ENCODE assay signal across 25 cellular contexts in the genomic region with DNA sequence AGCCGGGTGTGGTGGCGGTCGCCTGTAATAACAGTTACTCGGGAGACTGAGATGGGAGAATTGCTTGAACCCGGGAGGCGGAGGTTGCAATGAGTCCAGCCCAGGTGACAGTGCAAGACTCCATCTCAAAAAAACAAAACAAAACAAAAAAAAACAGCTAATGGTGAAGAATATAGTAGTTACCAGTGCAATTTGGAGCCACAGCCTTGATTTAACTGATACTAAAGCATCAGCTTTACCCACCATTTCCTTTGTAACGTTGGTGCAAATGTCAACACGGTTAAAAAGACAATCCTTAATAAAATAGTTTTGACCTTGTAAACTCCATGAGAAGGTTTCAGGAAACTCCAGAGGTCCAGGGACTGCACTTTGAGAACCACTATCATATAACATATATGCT. TPM values are rescaled to one million over a fixed set of nuclear protein-coding genes. Genes with fewer than 3 reads are reported as not detected.
DNase-seq lines count a peak whose midpoint lies in the region; ATAC-seq and TF ChIP-seq lines count a peak whose summit lies in the region.
"Had no signal": no experiment of that assay in that cellular context is flagged by ENCODE, and none has a peak within 500 bp of the region (broad histone marks: within the 10 kb centered on the region; RNA-seq: fewer than 3 reads in every experiment).

No MANE protein-coding gene starts in this region.

- CTCF ChIA-PET in CD4-positive, alpha-beta memory T cell (lab: Charles Lee; ENCODE audit: partially characterized antibody) = interaction anchor here (0.8 to 1.6 kb wide), 4 partner anchors 27 to 116 kb away, joined by 4 to 6 read pairs (median 4); no protein-coding TSS in a partner anchor
- CTCF ChIA-PET in activated CD8-positive, alpha-beta T cell treated with anti-CD3 and anti-CD28 coated beads for 36 hours (lab: Charles Lee) = interaction anchor here (1.4 to 1.6 kb wide), 3 partner anchors 9 to 31 kb away, joined by 3 to 8 read pairs (median 4); no protein-coding TSS in a partner anchor

- peak overlapping the region; percentile 67 for H3K27ac Mint-ChIP-seq in activated CD4-positive, alpha-beta T cell treated with anti-CD3 and anti-CD28 coated beads, Interleukin-2, amount 10 ng/mL, durations not matched to agents 24 days and 14 days
- peak overlapping the region; percentile 57 to 98 (median 83) for H3K27ac Mint-ChIP-seq in CD4-positive, alpha-beta memory T cell
- peak overlapping the region; percentile 80 for H3K27ac Mint-ChIP-seq in activated CD8-positive, alpha-beta T cell treated with anti-CD3 and anti-CD28 coated beads for 36 hours
- H3K27ac Mint-ChIP-seq in naive B cell = peak overlapping the region in 5 of 6 donors; percentile 78 to 98 (median 91)
- H3K27ac Mint-ChIP-seq: activated naive CD8-positive, alpha-beta T cell treated with anti-CD3 and anti-CD28 coated beads, Interleukin-2, amount 10 ng/mL, durations not matched to agents 7 days and 5 days; H9; type B pancreatic cell had no signal

- no peak overlapping the region for H3K4me3 Mint-ChIP-seq in activated CD4-positive, alpha-beta T cell treated with anti-CD3 and anti-CD28 coated beads, Interleukin-2, amount 10 ng/mL, durations not matched to agents 24 days and 14 days
- peak overlapping the region in 7 of 8 donors; percentile 0 to 43 (median 21) for H3K4me3 Mint-ChIP-seq in CD4-positive, alpha-beta memory T cell
- H3K4me3 Mint-ChIP-seq in activated CD8-positive, alpha-beta T cell treated with anti-CD3 and anti-CD28 coated beads for 36 hours = no peak overlapping the region
- H3K4me3 Mint-ChIP-seq in naive B cell = no peak overlapping the region
- H3K4me3 Mint-ChIP-seq: activated naive CD8-positive, alpha-beta T cell treated with anti-CD3 and anti-CD28 coated beads, Interleukin-2, amount 10 ng/mL, durations not matched to agents 7 days and 5 days; H9; type B pancreatic cell had no signal

- H3K4me3 ChIP-seq in CD4-positive, alpha-beta memory T cell (ENCODE audit: low read length in 2 of 2) = no peak overlapping the region
- H3K4me3 ChIP-seq: dorsolateral prefrontal cortex, lower lobe of right lung, mucosa of descending colon had no signal

- H3K36me3 Mint-ChIP-seq in activated CD4-positive, alpha-beta T cell treated with anti-CD3 and anti-CD28 coated beads, Interleukin-2, amount 10 ng/mL, durations not matched to agents 24 days and 14 days (ENCODE audit: low read depth) = peaks cover 41% of the 10 kb centered on the region
- H3K36me3 Mint-ChIP-seq in CD4-positive, alpha-beta memory T cell = peaks cover 13 to 52% of the 10 kb centered on the region in 2 donors
- H3K36me3 Mint-ChIP-seq in activated CD8-positive, alpha-beta T cell treated with anti-CD3 and anti-CD28 coated beads for 36 hours (ENCODE audit: low read depth) = peaks cover 64% of the 10 kb centered on the region
- H3K36me3 Mint-ChIP-seq in naive B cell = no peaks in the 10 kb centered on the region
- H3K36me3 Mint-ChIP-seq: type B pancreatic cell had no signal

- intact Hi-C loops in activated CD4-positive, alpha-beta T cell treated with anti-CD3 and anti-CD28 coated beads, Interleukin-2, amount 10 ng/mL, durations not matched to agents 24 days and 14 days (cut with micrococcal nuclease) = no loop called here
- intact Hi-C loops in CD4-positive, alpha-beta memory T cell (cut with micrococcal nuclease) = no loop called here
- intact Hi-C loops in activated CD8-positive, alpha-beta T cell treated with anti-CD3 and anti-CD28 coated beads for 36 hours (cut with micrococcal nuclease) = no loop called here

- H3K36me3 ChIP-seq in CD4-positive, alpha-beta memory T cell (ENCODE audit: insufficient read depth, low read length) = no peaks in the 10 kb centered on the region
- H3K36me3 ChIP-seq: lower lobe of right lung had no signal

- DNase-seq in activated CD4-positive, alpha-beta T cell treated with anti-CD3 and anti-CD28 coated beads, Interleukin-2, amount 10 ng/mL, durations not matched to agents 24 days and 14 days = no peak
- DNase-seq in activated CD4-positive, alpha-beta T cell treated with anti-CD3 and anti-CD28 coated beads, Interleukin-2, amount 50 U/mL, for 1 hour = no peak
- DNase-seq in CD4-positive, alpha-beta memory T cell = no peak
- no peak for DNase-seq in activated CD8-positive, alpha-beta T cell treated with anti-CD3 and anti-CD28 coated beads for 36 hours
- DNase-seq in naive B cell = no peak
- no peak for DNase-seq in GDM1 (lab: John Stamatoyannopoulos, UW)
- no peak for DNase-seq in NCI-H526 (lab: John Stamatoyannopoulos, UW)
- DNase-seq: activated CD4-positive, alpha-beta T cell treated with anti-CD3 and anti-CD28 coated beads for 1 hour; activated naive CD8-positive, alpha-beta T cell treated with anti-CD3 and anti-CD28 coated beads, Interleukin-2, amount 10 ng/mL, durations not matched to agents 7 days and 5 days; AML-193; Caco-2; DMS79; dorsolateral prefrontal cortex; H9; kidney glomerular epithelial cell; lower lobe of right lung; mucosa of descending colon; NCI-H146; NCI-H510A; SHP77 treated with DMSO at 0.1 percent for 48 hours; stimulated activated CD4-positive, alpha-beta T cell treated with anti-CD3 and anti-CD28 coated beads, Interleukin-15, amount 100 ng/mL, for 24 hours; SW 1271 had no signal

- H3K4me1 ChIP-seq in CD4-positive, alpha-beta memory T cell (ENCODE audit: insufficient read depth, low read length) = peaks cover 92% of the 10 kb centered on the region
- H3K4me1 ChIP-seq: Caco-2 had no signal

- H3K27me3 Mint-ChIP-seq in activated CD4-positive, alpha-beta T cell treated with anti-CD3 and anti-CD28 coated beads, Interleukin-2, amount 10 ng/mL, durations not matched to agents 24 days and 14 days = no peaks in the 10 kb centered on the region
- no peaks in the 10 kb centered on the region for H3K27me3 Mint-ChIP-seq in CD4-positive, alpha-beta memory T cell
- no peaks in the 10 kb centered on the region for H3K27me3 Mint-ChIP-seq in activated CD8-positive, alpha-beta T cell treated with anti-CD3 and anti-CD28 coated beads for 36 hours
- no peaks in the 10 kb centered on the region for H3K27me3 Mint-ChIP-seq in naive B cell
- H3K27me3 Mint-ChIP-seq: activated naive CD8-positive, alpha-beta T cell treated with anti-CD3 and anti-CD28 coated beads, Interleukin-2, amount 10 ng/mL, durations not matched to agents 7 days and 5 days; type B pancreatic cell had no signal

- no peak for ATAC-seq in activated CD8-positive, alpha-beta T cell treated with anti-CD3 and anti-CD28 coated beads for 36 hours
- ATAC-seq in naive B cell (ENCODE audit: low read depth in 2 of 2) (no peak), GM21390 (IDR thresholded peaks at IDR 0.05; ENCODE audit: unreplicated experiment) (no peak)
- ATAC-seq: lower lobe of right lung, mucosa of descending colon had no signal

- H3K9me3 ChIP-seq in CD4-positive, alpha-beta memory T cell (ENCODE audit: control insufficient read depth in 1 of 2, low read length in 2 of 2) = no peaks in the 10 kb centered on the region
- H3K9me3 ChIP-seq: Caco-2, lower lobe of right lung, mucosa of descending colon had no signal

- peaks cover 46% of the 10 kb centered on the region for H3K4me1 Mint-ChIP-seq in activated CD4-positive, alpha-beta T cell treated with anti-CD3 and anti-CD28 coated beads, Interleukin-2, amount 10 ng/mL, durations not matched to agents 24 days and 14 days
- peaks cover 45 to 86% (median 65%) of the 10 kb centered on the region in 4 donors for H3K4me1 Mint-ChIP-seq in CD4-positive, alpha-beta memory T cell
- H3K4me1 Mint-ChIP-seq in activated CD8-positive, alpha-beta T cell treated with anti-CD3 and anti-CD28 coated beads for 36 hours (ENCODE audit: low read depth) = peaks cover 58% of the 10 kb centered on the region
- H3K4me1 Mint-ChIP-seq in naive B cell = peaks cover 14 to 70% (median 31%) of the 10 kb centered on the region in 3 donors

- POLR2A ChIA-PET in CD4-positive, alpha-beta memory T cell (lab: Charles Lee; ENCODE audit: partially characterized antibody) = interaction anchor here (0.9 to 3.5 kb wide), 10 partner anchors 8 to 113 kb away, joined by 3 to 13 read pairs (median 6); a partner anchor contains a TSS
- POLR2A ChIA-PET in activated CD8-positive, alpha-beta T cell treated with anti-CD3 and anti-CD28 coated beads for 36 hours (lab: Charles Lee) = interaction anchor here (0.7 to 12.9 kb wide), 8 partner anchors 8 to 127 kb away, joined by 3 to 110 read pairs (median 4); a partner anchor contains a TSS

- no peak for TF ChIP-seq CTCF in activated CD8-positive, alpha-beta T cell treated with anti-CD3 and anti-CD28 coated beads for 36 hours (IDR thresholded peaks at IDR 0.05)

- H3K27me3 ChIP-seq in CD4-positive, alpha-beta memory T cell (ENCODE audit: insufficient read depth, low read length) = no peaks in the 10 kb centered on the region
- H3K27me3 ChIP-seq: dorsolateral prefrontal cortex had no signal

- no peak overlapping the region for H3K27ac ChIP-seq in CD4-positive, alpha-beta memory T cell (ENCODE audit: low read depth, low read length)
- H3K27ac ChIP-seq: KMS-11, lower lobe of right lung had no signal

- no peaks in the 10 kb centered on the region for H3K9me3 Mint-ChIP-seq in activated CD4-positive, alpha-beta T cell treated with anti-CD3 and anti-CD28 coated beads, Interleukin-2, amount 10 ng/mL, durations not matched to agents 24 days and 14 days
- H3K9me3 Mint-ChIP-seq in CD4-positive, alpha-beta memory T cell = no peaks in the 10 kb centered on the region
- H3K9me3 Mint-ChIP-seq in activated CD8-positive, alpha-beta T cell treated with anti-CD3 and anti-CD28 coated beads for 36 hours = no peaks in the 10 kb centered on the region
- H3K9me3 Mint-ChIP-seq in naive B cell = no peaks in the 10 kb centered on the region
- H3K9me3 Mint-ChIP-seq: activated naive CD8-positive, alpha-beta T cell treated with anti-CD3 and anti-CD28 coated beads, Interleukin-2, amount 10 ng/mL, durations not matched to agents 7 days and 5 days; H9; type B pancreatic cell had no signal

RNA-seq across cellular contexts. Expression of a gene that starts 41.8 kb away (rescaled TPM):
- total RNA-seq in activated CD4-positive, alpha-beta T cell treated with anti-CD3 and anti-CD28 coated beads, Interleukin-2, amount 10 ng/mL, durations not matched to agents 24 days and 14 days = 245 TPM in 2 replicates
- total RNA-seq in CD4-positive, alpha-beta memory T cell = 100 to 1,000 TPM; 197 to 202 TPM
- 100 to 1,000 TPM; 143 to 165 TPM for polyA plus RNA-seq in CD4-positive, alpha-beta memory T cell
- total RNA-seq in activated CD8-positive, alpha-beta T cell treated with anti-CD3 and anti-CD28 coated beads for 36 hours = 100 to 1,000 TPM; 266 to 268 TPM
- 100 to 1,000 TPM; 103 to 178 (median 154) TPM for polyA plus RNA-seq in naive B cell (ENCODE audit: low read depth in 6 of 6)

RNA-seq across cellular contexts. Expression of a gene that starts 52.5 kb away (rescaled TPM):
- 19.2 and 23.6 TPM in 2 replicates for total RNA-seq in activated CD4-positive, alpha-beta T cell treated with anti-CD3 and anti-CD28 coated beads, Interleukin-2, amount 10 ng/mL, durations not matched to agents 24 days and 14 days
- 10 to 100 TPM; 23.8 to 24.4 TPM for total RNA-seq in CD4-positive, alpha-beta memory T cell
- 1 to 10 TPM; 2.2 to 3.3 TPM for polyA plus RNA-seq in CD4-positive, alpha-beta memory T cell
- 10 to 100 TPM; 18.2 to 19.0 TPM for total RNA-seq in activated CD8-positive, alpha-beta T cell treated with anti-CD3 and anti-CD28 coated beads for 36 hours
- polyA plus RNA-seq in naive B cell (ENCODE audit: low read depth in 6 of 6) = 1 to 10 TPM in 5 of 6 donors, under 1 TPM in 1; 0.27 to 4.4 (median 3.4) TPM

Comparison
In these comparisons a context has a peak if more than half of its experiments do, and no peak if none do; other contexts are left out.
1. H3K4me3 Mint-ChIP-seq: peak in CD4-positive, alpha-beta memory T cell (7 of 8); none in activated CD4-positive, alpha-beta T cell treated with anti-CD3 and anti-CD28 coated beads, Interleukin-2, amount 10 ng/mL, durations not matched to agents 24 days and 14 days (single experiment), activated CD8-positive, alpha-beta T cell treated with anti-CD3 and anti-CD28 coated beads for 36 hours (single experiment) and naive B cell (0 of 8).
2. Peak in every context shown above with its lines, with median percentiles within 50 percentile points of each other: H3K27ac Mint-ChIP-seq.